In genomic region chr13:86363749-86364148, GRCh38 we compare ENCODE assay signal across 5 cellular contexts.
DNase-seq lines count a peak whose midpoint lies in the region; ATAC-seq and TF ChIP-seq lines count a peak whose summit lies in the region.
"Not testable (repeated sequence)": the region's sequence is repeated elsewhere in the genome, so short reads cannot be mapped to it uniquely, and the experiment has no call there.

No MANE protein-coding gene starts in this region.

- H4K20me1 ChIP-seq in H9 (ENCODE audit: control insufficient read depth, insufficient read depth, insufficient read length): not testable (repeated sequence)

- not testable (repeated sequence) for H3K27me3 ChIP-seq in H9 (ENCODE audit: insufficient read depth, low read length); HUES6 (ENCODE audit: control insufficient read depth, insufficient read depth, low read length); endodermal cell (ENCODE audit: control insufficient read depth, insufficient read depth, low read length, poor library complexity, severe bottlenecking)

- H3K4me1 Mint-ChIP-seq in H9 (peaks cover 17 to 23% of the 10 kb centered on the region in 2 experiments), WTC11 (peaks cover 43% of the 10 kb centered on the region), endodermal cell (peaks cover 49% of the 10 kb centered on the region)

- H2BK15ac ChIP-seq in H9 (ENCODE audit: low read depth, low read length): not testable (repeated sequence)

- H2AFZ ChIP-seq in H9 (ENCODE audit: low read length): not testable (repeated sequence)

- peak overlapping the region; percentile 24; the same call in 1 of the 2 replicates for H3K4me3 ChIP-seq in HUES6 (ENCODE audit: low read depth, low read length)
- H3K4me3 ChIP-seq in endodermal cell (ENCODE audit: low read length): not testable (repeated sequence)

- POLR2A ChIA-PET in WTC11 (lab: Charles Lee): not testable (repeated sequence)

- H3K4me2 ChIP-seq in H9 (ENCODE audit: insufficient read depth, insufficient read length, low read length): not testable (repeated sequence)

- not testable (repeated sequence) for H2BK12ac ChIP-seq in H9 (ENCODE audit: insufficient read length, low read depth, low read length)

- peak; percentile 53 for DNase-seq in H9
- not testable (repeated sequence) for DNase-seq in WTC11 (ENCODE audit: low spot score)
- DNase-seq in endodermal cell: peak; percentile 67

- H3K18ac ChIP-seq in H9 (ENCODE audit: insufficient read length, low read depth, low read length): not testable (repeated sequence)

- H2AK5ac ChIP-seq in H9 (ENCODE audit: insufficient read length, low read length): not testable (repeated sequence)

- H4K91ac ChIP-seq in H9 (ENCODE audit: insufficient read length, low read depth, low read length): not testable (repeated sequence)

- H3K23ac ChIP-seq in H9 (ENCODE audit: insufficient read length, low read depth, low read length): not testable (repeated sequence)

- not testable (repeated sequence) for H3K4ac ChIP-seq in H9 (ENCODE audit: low read depth, low read length)

- H4K8ac ChIP-seq in H9 (replicated peaks; ENCODE audit: insufficient read length, low read depth, low read length): not testable (repeated sequence)

- CTCF ChIA-PET in WTC11 (lab: Charles Lee): not testable (repeated sequence)

- not testable (repeated sequence) for TF ChIP-seq CTCF in H9 (conservative IDR thresholded peaks at IDR 0.05); WTC11 (IDR thresholded peaks at IDR 0.05); endodermal cell (conservative IDR thresholded peaks at IDR 0.05)

- not testable (repeated sequence) for H3K9me3 ChIP-seq in ES-I3 (ENCODE audit: control insufficient read depth, insufficient read depth, low read length); H9 (ENCODE audit: control insufficient read depth, low read depth, low read length); HUES6 (ENCODE audit: control insufficient read depth, insufficient read depth, low read depth, low read length); endodermal cell (ENCODE audit: control insufficient read depth, low read length)

- H3K27me3 Mint-ChIP-seq in H9 (ENCODE audit: low read depth); WTC11 (ENCODE audit: low read depth); endodermal cell (ENCODE audit: insufficient read depth): not testable (repeated sequence)

- H3T11ph ChIP-seq in H9 (ENCODE audit: low read length): not testable (repeated sequence)

- peak overlapping the region in 1 of 2 experiments; percentile 35; a peak in 2 of 5 replicates for H3K4me3 Mint-ChIP-seq in H9
- peak overlapping the region; percentile 17; the same call in 1 of the 2 replicates for H3K4me3 Mint-ChIP-seq in WTC11
- H3K4me3 Mint-ChIP-seq in endodermal cell: peak overlapping the region; percentile 25

- H4K5ac ChIP-seq in H9 (ENCODE audit: insufficient read length, low read depth, low read length): not testable (repeated sequence)

- H2BK120ac ChIP-seq in H9 (ENCODE audit: low read depth, low read length, poor library complexity, severe bottlenecking): not testable (repeated sequence)

- WGBS in H9 (ENCODE audit: extremely low coverage, insufficient read length, low lambda C conversion rate): no CpG with 5 or more reads among the region's 5 CpGs
- 88 to 94% methylated on average over 3 to 4 of the region's 5 CpGs for WGBS in endodermal cell (ENCODE audit: insufficient coverage in 1 of 2, insufficient read length in 1 of 2), 2 experiments

- H3K79me2 ChIP-seq in H9 (ENCODE audit: insufficient read depth, low read length): not testable (repeated sequence)

- H3K56ac ChIP-seq in H9 (ENCODE audit: insufficient read length, low read depth, low read length): not testable (repeated sequence)

- H2BK20ac ChIP-seq in H9 (ENCODE audit: low read depth, low read length, poor library complexity, severe bottlenecking): not testable (repeated sequence)

- H3K9me3 Mint-ChIP-seq in H9, WTC11, endodermal cell: not testable (repeated sequence)

- H3K9ac ChIP-seq in ES-I3 (ENCODE audit: low read depth, low read length): peak overlapping the region; percentile 43; the same call in 1 of the 2 replicates
- H3K9ac ChIP-seq in H9 (ENCODE audit: extremely low read depth, insufficient read length, low read length); endodermal cell (ENCODE audit: extremely low read depth, low read length, poor library complexity, severe bottlenecking): not testable (repeated sequence)
- peak overlapping the region; percentile 81 for H3K9ac ChIP-seq in HUES6 (ENCODE audit: low read length)

- H3K36me3 ChIP-seq in ES-I3 (ENCODE audit: insufficient read depth, low read length); HUES6 (ENCODE audit: control insufficient read depth, insufficient read depth, low read length); endodermal cell (ENCODE audit: control insufficient read depth, insufficient read depth, low read length): not testable (repeated sequence)

- H3K14ac ChIP-seq in H9 (ENCODE audit: insufficient read depth, low read length): not testable (repeated sequence)

- H3K27ac ChIP-seq in H9 (ENCODE audit: insufficient read length, low read depth, low read length) (peak overlapping the region; percentile 92), HUES6 (ENCODE audit: low read depth, low read length) (peak overlapping the region; percentile 95)
- H3K27ac ChIP-seq in endodermal cell (ENCODE audit: low read depth, low read length): not testable (repeated sequence)

- not testable (repeated sequence) for H3K23me2 ChIP-seq in H9 (ENCODE audit: insufficient read length, low read depth, low read length, poor library complexity, severe bottlenecking)

- ATAC-seq in WTC11: not testable (repeated sequence)

- H3K36me3 Mint-ChIP-seq in H9 (ENCODE audit: insufficient read depth in 1 of 3, low read depth in 3 of 3); endodermal cell (ENCODE audit: low read depth): not testable (repeated sequence)
- H3K36me3 Mint-ChIP-seq in WTC11: peaks cover 22% of the 10 kb centered on the region

- H3K4me1 ChIP-seq in ES-I3 (ENCODE audit: insufficient read depth, low read length) (peaks cover 14% of the 10 kb centered on the region; the same call in 1 of the 2 replicates), HUES6 (ENCODE audit: control insufficient read depth, insufficient read depth, low read length) (peaks cover 15% of the 10 kb centered on the region)
- H3K4me1 ChIP-seq in H9 (ENCODE audit: insufficient read depth, low read length); endodermal cell (ENCODE audit: control insufficient read depth, insufficient read depth, low read length): not testable (repeated sequence)

- H3K27ac Mint-ChIP-seq in H9 (peak overlapping the region; percentile 91 to 95 (median 93)), WTC11 (peak overlapping the region; percentile 97), endodermal cell (peak overlapping the region; percentile 93)

- not testable (repeated sequence) for H3K79me1 ChIP-seq in H9 (ENCODE audit: insufficient read depth, low read depth, low read length, poor library complexity, severe bottlenecking)

- not testable (repeated sequence) for H2BK5ac ChIP-seq in H9 (ENCODE audit: insufficient read length, low read length)
